In the genomic region with DNA sequence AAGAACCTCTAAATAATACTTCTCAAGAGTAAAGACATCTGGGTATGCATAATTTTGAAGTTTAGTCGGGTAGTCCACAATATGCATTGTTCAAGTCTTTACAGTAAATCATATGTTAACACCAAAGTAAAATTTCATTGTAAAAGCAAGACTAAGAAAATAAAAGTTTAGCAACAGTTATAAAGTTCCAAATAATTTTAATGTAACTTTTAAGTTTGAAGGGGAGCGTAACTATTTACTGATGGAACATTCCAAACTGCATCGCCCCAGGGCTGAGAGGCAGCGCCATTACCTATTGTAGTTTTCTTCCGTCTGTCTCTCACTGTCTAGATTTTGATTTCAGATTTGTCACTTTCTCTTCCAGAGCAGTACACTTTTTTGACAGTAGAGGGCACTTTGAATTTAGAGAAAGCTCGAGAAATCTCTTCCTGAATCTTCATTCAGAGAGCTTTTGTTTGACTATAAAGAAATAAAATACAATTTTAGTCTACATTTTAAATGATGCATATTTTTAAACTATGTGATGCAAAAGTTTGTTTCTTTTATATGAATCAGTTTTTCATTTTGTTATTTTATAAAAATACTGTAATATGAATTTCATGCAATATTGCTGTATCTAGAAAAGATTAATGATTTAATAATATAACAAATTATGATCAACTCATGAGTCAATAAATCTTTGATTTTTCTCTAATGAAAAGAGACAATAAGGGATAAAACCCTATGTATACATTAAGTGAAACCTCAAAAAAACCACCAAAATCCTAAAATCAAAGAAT, we compare ENCODE assay signal across 8 cellular contexts.
DNase-seq lines count a peak whose midpoint lies in the region; ATAC-seq and TF ChIP-seq lines count a peak whose summit lies in the region.

No MANE protein-coding gene starts in this region.

- H3K4me1 ChIP-seq in DOHH2 (ENCODE audit: control insufficient read depth, low read length) (no peaks in the 10 kb centered on the region), mucosa of descending colon (ENCODE audit: low read depth) (no peaks in the 10 kb centered on the region)

- peak; percentile 79 for ATAC-seq in GM21515 (IDR thresholded peaks at IDR 0.05; ENCODE audit: unreplicated experiment)
- peak; percentile 39 for ATAC-seq in mucosa of descending colon
- ATAC-seq in T-cell (replicated peaks in 1 of 4), result no peak

- H3K36me3 ChIP-seq in DOHH2 (ENCODE audit: control insufficient read depth, low read length), result no peaks in the 10 kb centered on the region
- H3K36me3 ChIP-seq in mucosa of descending colon (ENCODE audit: low read depth), result no peaks in the 10 kb centered on the region

- no peaks in the 10 kb centered on the region for H3K79me2 ChIP-seq in DOHH2 (ENCODE audit: control insufficient read depth, low read length)

- no peak overlapping the region for H3K4me3 Mint-ChIP-seq in T-cell
- no peak overlapping the region for H3K4me3 Mint-ChIP-seq in T-helper 2 cell treated with Interferon-gamma antibody and Interleukin-4, amounts not matched to agents 5 μg/mL and 100 μg/mL, for 36 hours

- peak; percentile 36 for DNase-seq in HS-27A (ENCODE audit: low read depth)
- peak; percentile 90 for DNase-seq in NCI-H82 (lab: John Stamatoyannopoulos, UW)
- peak; percentile 77 for DNase-seq in choroid plexus epithelial cell (ENCODE audit: low read depth)
- peak in 1 of 3 donors; percentile 33 for DNase-seq in mucosa of descending colon
- no peak for DNase-seq in T-cell
- DNase-seq in T-helper 2 cell treated with Interferon-gamma antibody and Interleukin-4, amounts not matched to agents 5 μg/mL and 100 μg/mL, for 36 hours (ENCODE audit: low spot score), result no peak

- POLR2A ChIA-PET in T-cell (lab: Charles Lee), result no interaction called here

- no peaks in the 10 kb centered on the region for H4K20me1 ChIP-seq in DOHH2 (ENCODE audit: control insufficient read depth, insufficient read depth, low read depth, low read length)

- H3K4me2 ChIP-seq in DOHH2 (ENCODE audit: low read length), result no peak overlapping the region; the same call in 1 of the 2 replicates

- CTCF ChIA-PET in T-cell (lab: Charles Lee), result no interaction called here

- H3K9me3 Mint-ChIP-seq in T-cell, result peaks cover 0 to 6% (median 0%) of the 10 kb centered on the region in 3 donors
- H3K9me3 Mint-ChIP-seq in T-helper 2 cell treated with Interferon-gamma antibody and Interleukin-4, amounts not matched to agents 5 μg/mL and 100 μg/mL, for 36 hours, result no peaks in the 10 kb centered on the region

- no peaks in the 10 kb centered on the region for H3K9me3 ChIP-seq in DOHH2 (ENCODE audit: control insufficient read depth, insufficient read depth, low read length)
- no peaks in the 10 kb centered on the region for H3K9me3 ChIP-seq in mucosa of descending colon

- no peaks in the 10 kb centered on the region for H3K9me2 ChIP-seq in DOHH2 (replicated peaks; ENCODE audit: control insufficient read depth, low read length)

- no peak overlapping the region for H3K4me3 ChIP-seq in DOHH2 (ENCODE audit: low read length)
- no peak overlapping the region for H3K4me3 ChIP-seq in choroid plexus epithelial cell (ENCODE audit: low read depth, low read length)
- no peak overlapping the region for H3K4me3 ChIP-seq in mucosa of descending colon

- peaks cover 0 to 2% (median 0%) of the 10 kb centered on the region in 3 donors for H3K4me1 Mint-ChIP-seq in T-cell
- no peaks in the 10 kb centered on the region for H3K4me1 Mint-ChIP-seq in T-helper 2 cell treated with Interferon-gamma antibody and Interleukin-4, amounts not matched to agents 5 μg/mL and 100 μg/mL, for 36 hours (ENCODE audit: low read depth)

- H3K27ac Mint-ChIP-seq in T-cell, result no peak overlapping the region
- H3K27ac Mint-ChIP-seq in T-helper 2 cell treated with Interferon-gamma antibody and Interleukin-4, amounts not matched to agents 5 μg/mL and 100 μg/mL, for 36 hours, result no peak overlapping the region

- no peaks in the 10 kb centered on the region for H3F3A ChIP-seq in DOHH2 (ENCODE audit: control insufficient read depth, insufficient read depth)

- no peak overlapping the region for H3K27ac ChIP-seq in DOHH2 (ENCODE audit: low read depth, low read length)

- intact Hi-C loops in mucosa of descending colon (cut with DNase I, micrococcal nuclease), result no loop called here

- TF ChIP-seq CTCF in DOHH2 (IDR thresholded peaks at IDR 0.05; ENCODE audit: low read depth, low read length, poor library complexity, severe bottlenecking) (peak; percentile 68), choroid plexus epithelial cell (conservative IDR thresholded peaks at IDR 0.05; ENCODE audit: low read depth, low read length) (peak; percentile 72), mucosa of descending colon (IDR thresholded peaks at IDR 0.05) (peak; percentile 26)

- peaks cover 0 to 9% of the 10 kb centered on the region in 2 donors for H3K27me3 Mint-ChIP-seq in T-cell
- peaks cover 18% of the 10 kb centered on the region for H3K27me3 Mint-ChIP-seq in T-helper 2 cell treated with Interferon-gamma antibody and Interleukin-4, amounts not matched to agents 5 μg/mL and 100 μg/mL, for 36 hours (ENCODE audit: low read depth)

- H3K36me3 Mint-ChIP-seq in T-cell, result no peaks in the 10 kb centered on the region
- H3K36me3 Mint-ChIP-seq in T-helper 2 cell treated with Interferon-gamma antibody and Interleukin-4, amounts not matched to agents 5 μg/mL and 100 μg/mL, for 36 hours (ENCODE audit: low read depth), result no peaks in the 10 kb centered on the region

- H3K27me3 ChIP-seq in DOHH2 (ENCODE audit: control insufficient read depth, low read length), result no peaks in the 10 kb centered on the region; the same call in 1 of the 2 replicates

Comparison
In these comparisons a context has a peak if more than half of its experiments do, and no peak if none do; other contexts are left out.
1. ATAC-seq: peak in GM21515 (single experiment) and mucosa of descending colon (single experiment); none in T-cell (0 of 4).
2. DNase-seq: peak in HS-27A (single experiment), NCI-H82 (single experiment) and choroid plexus epithelial cell (single experiment); none in T-cell (0 of 34) and T-helper 2 cell treated with Interferon-gamma antibody and Interleukin-4, amounts not matched to agents 5 μg/mL and 100 μg/mL, for 36 hours (single experiment).
3. Peak in every context shown above with its lines, with median percentiles within 50 percentile points of each other: CTCF ChIP-seq.